25 cellular contexts compared by ENCODE assay signal in genomic region chr1:9811239-9811966, GRCh38.
"Had no signal": no experiment of that assay in that cellular context is flagged by ENCODE, and none has a peak within 500 bp of the region (broad histone marks: within the 10 kb centered on the region; RNA-seq: fewer than 3 reads in every experiment).

No MANE protein-coding gene starts in this region.

- H3K27ac ChIP-seq: gastrocnemius medialis, neural progenitor cell, right atrium auricular region, suprapubic skin, transverse colon had no signal

- H3K36me3 ChIP-seq: gastrocnemius medialis, neural progenitor cell, right atrium auricular region, suprapubic skin, transverse colon had no signal

- DNase-seq: activated CD4-positive, alpha-beta memory T cell treated with anti-CD3 and anti-CD28 coated beads, Interleukin-2, amount 10 ng/mL, durations not matched to agents 7 days and 5 days; activated CD4-positive, alpha-beta T cell treated with anti-CD3 and anti-CD28 coated beads, Interleukin-2, amount 10 ng/mL, durations not matched to agents 7 days and 5 days; activated CD4-positive, CD25-positive, alpha-beta regulatory T cell treated with anti-CD3 and anti-CD28 coated beads, Interleukin-2, amount 50 U/mL, for 72 hours; activated CD8-positive, alpha-beta memory T cell treated with anti-CD3 and anti-CD28 coated beads, Interleukin-2, amount 50 U/mL, for 48 hours; activated T-cell treated with anti-CD3 and anti-CD28 coated beads, Interleukin-2, amount 50 U/mL, for 24 hours; dermis blood vessel endothelial cell; effector CD4-positive, alpha-beta T cell; erythroblast; gastrocnemius medialis; hypothalamus; mesendoderm; natural killer cell; occipital lobe; stimulated activated CD4-positive, alpha-beta T cell treated with anti-CD3 and anti-CD28 coated beads, Interleukin-15, amount 100 ng/mL, for 24 hours; stimulated activated CD4-positive, alpha-beta T cell treated with anti-CD3 and anti-CD28 coated beads, Interleukin-2, amount 100 ng/mL, for 24 hours; stimulated activated naive CD4-positive, alpha-beta T cell; T-helper 9 cell; transverse colon had no signal

- H3K4me3 ChIP-seq: gastrocnemius medialis, lung, neural progenitor cell, right atrium auricular region, smooth muscle cell, suprapubic skin, transverse colon had no signal

- H3K27me3 ChIP-seq: gastrocnemius medialis, neural progenitor cell, right atrium auricular region, suprapubic skin, transverse colon had no signal

- ATAC-seq: activated naive CD4-positive, alpha-beta T cell treated with anti-CD3 and anti-CD28 coated beads, Interleukin-2, amount 50 U/mL, for 72 hours; left lobe of liver; natural killer cell had no signal

- H3K9me3 ChIP-seq: gastrocnemius medialis, right atrium auricular region, suprapubic skin, transverse colon had no signal
